1 cellular context compared by ENCODE assay signal in the genomic region with DNA sequence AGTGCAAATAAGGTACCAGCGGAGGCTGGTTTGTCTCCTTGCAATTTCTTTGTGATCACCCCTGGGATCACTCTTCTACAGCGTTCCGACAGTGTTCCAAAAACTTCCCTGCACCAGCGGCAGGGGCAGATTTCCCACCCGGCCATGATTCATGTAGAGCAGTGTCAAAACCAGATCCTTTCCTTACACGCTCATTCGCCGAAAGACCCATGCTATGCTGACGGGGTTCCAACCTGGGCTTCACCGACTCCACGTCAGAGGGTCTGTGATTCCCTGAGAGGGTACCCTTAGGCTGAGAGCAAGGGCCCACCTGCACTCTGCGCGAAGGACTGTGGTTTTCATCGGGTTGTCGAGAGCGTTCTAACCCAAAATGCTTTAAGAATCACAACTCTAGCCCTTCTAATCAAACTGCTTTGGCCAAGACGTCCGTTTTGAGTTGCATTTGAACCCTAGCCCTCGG.
TF ChIP-seq lines count a peak whose summit lies in the region.

No MANE protein-coding gene starts in this region.

TF ChIP-seq in HepG2, 621 proteins besides CTCF, POLR2A, EP300 and RAD21 (continued from another document):
- TF ChIP-seq, protein P1, sequence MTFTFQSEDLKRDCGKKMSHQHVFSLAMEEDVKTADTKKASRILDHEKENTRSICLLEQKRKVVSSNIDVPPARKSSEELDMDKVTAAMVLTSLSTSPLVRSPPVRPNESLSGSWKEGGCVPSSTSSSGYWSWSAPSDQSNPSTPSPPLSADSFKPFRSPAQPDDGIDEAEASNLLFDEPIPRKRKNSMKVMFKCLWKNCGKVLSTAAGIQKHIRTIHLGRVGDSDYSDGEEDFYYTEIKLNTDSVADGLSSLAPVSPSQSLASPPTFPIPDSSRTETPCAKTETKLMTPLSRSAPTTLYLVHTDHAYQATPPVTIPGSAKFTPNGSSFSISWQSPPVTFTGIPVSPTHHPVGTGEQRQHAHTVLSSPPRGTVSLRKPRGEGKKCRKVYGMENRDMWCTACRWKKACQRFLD (CRISPR knock-in tag; IDR thresholded peaks at IDR 0.05; ENCODE audit: borderline replicate concordance): no peak
- no peak for TF ChIP-seq RORA (CRISPR knock-in tag; IDR thresholded peaks at IDR 0.05)
- TF ChIP-seq ZBTB49 (CRISPR knock-in tag; IDR thresholded peaks at IDR 0.05; ENCODE audit: borderline replicate concordance): 0 out of 2 replicates have a peak, but pooled peaks have one; percentile 28
- TF ChIP-seq, protein P2, sequence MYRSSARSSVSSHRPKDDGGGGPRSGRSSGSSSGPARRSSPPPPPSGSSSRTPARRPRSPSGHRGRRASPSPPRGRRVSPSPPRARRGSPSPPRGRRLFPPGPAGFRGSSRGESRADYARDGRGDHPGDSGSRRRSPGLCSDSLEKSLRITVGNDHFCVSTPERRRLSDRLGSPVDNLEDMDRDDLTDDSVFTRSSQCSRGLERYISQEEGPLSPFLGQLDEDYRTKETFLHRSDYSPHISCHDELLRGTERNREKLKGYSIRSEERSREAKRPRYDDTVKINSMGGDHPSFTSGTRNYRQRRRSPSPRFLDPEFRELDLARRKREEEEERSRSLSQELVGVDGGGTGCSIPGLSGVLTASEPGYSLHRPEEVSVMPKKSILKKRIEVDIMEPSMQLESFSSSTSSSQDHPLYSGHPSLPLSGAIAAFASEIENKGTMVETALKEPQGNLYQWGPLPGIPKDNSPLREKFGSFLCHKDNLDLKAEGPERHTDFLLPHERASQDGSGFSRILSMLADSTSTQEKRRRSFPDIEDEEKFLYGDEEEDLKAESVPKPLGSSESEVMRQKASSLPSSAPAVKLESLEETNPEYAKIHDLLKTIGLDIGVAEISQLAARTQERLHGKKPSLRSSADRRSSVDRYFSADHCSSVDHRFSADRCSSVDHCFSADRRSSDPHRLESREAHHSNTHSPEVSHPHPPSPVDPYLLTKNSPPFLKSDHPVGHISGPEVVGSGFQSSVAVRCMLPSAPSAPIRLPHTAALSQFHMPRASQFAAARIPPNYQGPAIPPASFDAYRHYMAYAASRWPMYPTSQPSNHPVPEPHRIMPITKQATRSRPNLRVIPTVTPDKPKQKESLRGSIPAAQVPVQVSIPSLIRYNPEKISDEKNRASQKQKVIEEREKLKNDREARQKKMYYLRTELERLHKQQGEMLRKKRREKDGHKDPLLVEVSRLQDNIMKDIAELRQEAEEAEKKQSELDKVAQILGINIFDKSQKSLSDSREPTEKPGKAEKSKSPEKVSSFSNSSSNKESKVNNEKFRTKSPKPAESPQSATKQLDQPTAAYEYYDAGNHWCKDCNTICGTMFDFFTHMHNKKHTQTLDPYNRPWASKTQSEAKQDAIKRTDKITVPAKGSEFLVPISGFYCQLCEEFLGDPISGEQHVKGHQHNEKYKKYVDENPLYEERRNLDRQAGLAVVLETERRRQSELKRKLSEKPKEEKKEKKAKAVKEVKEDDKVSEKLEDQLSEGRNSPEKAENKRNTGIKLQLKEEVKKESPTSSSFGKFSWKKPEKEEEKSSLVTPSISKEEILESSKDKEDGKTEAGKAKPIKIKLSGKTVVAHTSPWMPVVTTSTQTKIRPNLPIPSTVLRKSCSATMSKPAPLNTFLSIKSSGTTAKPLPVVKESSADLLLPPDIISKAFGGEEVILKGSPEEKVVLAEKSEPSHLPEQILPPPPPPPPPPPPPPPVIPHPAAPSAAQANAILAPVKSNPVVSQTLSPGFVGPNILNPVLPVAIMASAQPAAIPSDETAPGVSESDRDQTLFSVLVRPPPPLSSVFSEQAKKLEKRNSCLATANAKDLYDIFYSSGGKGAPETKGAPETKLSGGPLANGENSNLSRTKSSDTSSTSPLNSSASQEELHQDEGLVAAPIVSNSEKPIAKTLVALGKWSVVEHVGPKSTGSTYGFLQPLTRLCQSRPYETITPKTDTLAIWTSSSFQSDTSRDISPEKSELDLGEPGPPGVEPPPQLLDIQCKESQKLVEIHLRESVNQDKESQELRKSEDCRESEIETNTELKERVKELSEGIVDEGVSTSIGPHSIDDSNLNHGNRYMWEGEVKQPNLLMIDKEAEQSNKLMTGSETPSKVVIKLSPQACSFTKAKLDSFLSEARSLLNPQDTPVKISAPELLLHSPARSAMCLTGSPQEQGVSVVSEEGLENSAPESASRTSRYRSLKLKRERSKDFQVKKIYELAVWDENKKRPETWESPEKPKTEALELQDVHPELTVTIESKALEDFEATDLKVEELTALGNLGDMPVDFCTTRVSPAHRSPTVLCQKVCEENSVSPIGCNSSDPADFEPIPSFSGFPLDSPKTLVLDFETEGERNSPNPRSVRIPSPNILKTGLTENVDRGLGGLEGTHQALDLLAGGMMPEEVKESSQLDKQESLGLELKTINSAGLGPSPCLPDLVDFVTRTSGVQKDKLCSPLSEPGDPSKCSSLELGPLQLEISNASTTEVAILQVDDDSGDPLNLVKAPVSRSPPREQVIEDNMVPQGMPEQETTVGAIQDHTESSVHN (CRISPR knock-in tag; IDR thresholded peaks at IDR 0.05): 0 out of 2 replicates have a peak, but pooled peaks have one; percentile 11
- TF ChIP-seq STAT5B (CRISPR knock-in tag; IDR thresholded peaks at IDR 0.05): no peak
- TF ChIP-seq ZNF460 (CRISPR knock-in tag; IDR thresholded peaks at IDR 0.05; ENCODE audit: borderline replicate concordance): no peak
- no peak for TF ChIP-seq ZNF276 (CRISPR knock-in tag; IDR thresholded peaks at IDR 0.05; ENCODE audit: low read depth)
- TF ChIP-seq ZNF382 (CRISPR knock-in tag; IDR thresholded peaks at IDR 0.05; ENCODE audit: borderline replicate concordance): no peak
- TF ChIP-seq SMAD3 (CRISPR knock-in tag; IDR thresholded peaks at IDR 0.05): no peak
- TF ChIP-seq EEA1 (CRISPR knock-in tag; IDR thresholded peaks at IDR 0.05; ENCODE audit: borderline replicate concordance): 0 out of 2 replicates have a peak, but pooled peaks have one; percentile 5
- TF ChIP-seq SMAD1 (CRISPR knock-in tag; IDR thresholded peaks at IDR 0.05; ENCODE audit: borderline replicate concordance, low read depth): no peak
- no peak for TF ChIP-seq TMF1 (CRISPR knock-in tag; IDR thresholded peaks at IDR 0.05; ENCODE audit: low read depth)
- TF ChIP-seq ZNF543 (CRISPR knock-in tag; IDR thresholded peaks at IDR 0.05): no peak; the same call in 1 of the 2 replicates
- no peak for TF ChIP-seq DMAP1 (CRISPR knock-in tag; IDR thresholded peaks at IDR 0.05)
- TF ChIP-seq, protein P3, sequence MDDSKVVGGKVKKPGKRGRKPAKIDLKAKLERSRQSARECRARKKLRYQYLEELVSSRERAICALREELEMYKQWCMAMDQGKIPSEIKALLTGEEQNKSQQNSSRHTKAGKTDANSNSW (CRISPR knock-in tag; IDR thresholded peaks at IDR 0.05; ENCODE audit: borderline replicate concordance): no peak
- no peak for TF ChIP-seq SKIL (CRISPR knock-in tag; IDR thresholded peaks at IDR 0.05; ENCODE audit: borderline replicate concordance)
- TF ChIP-seq HMG20A (CRISPR knock-in tag; IDR thresholded peaks at IDR 0.05; ENCODE audit: borderline replicate concordance): no peak
- no peak; the same call in 1 of the 2 replicates for TF ChIP-seq ZNF773 (CRISPR knock-in tag; IDR thresholded peaks at IDR 0.05; ENCODE audit: borderline replicate concordance)
- no peak for TF ChIP-seq PRDM10 (CRISPR knock-in tag; IDR thresholded peaks at IDR 0.05; ENCODE audit: low read depth)
- TF ChIP-seq FIP1L1 (IDR thresholded peaks at IDR 0.05; ENCODE audit: borderline replicate concordance, insufficient read depth, low read depth, low read length): no peak
- TF ChIP-seq ZFY (CRISPR knock-in tag; IDR thresholded peaks at IDR 0.05): no peak
- no peak for TF ChIP-seq POLR2G (IDR thresholded peaks at IDR 0.05; ENCODE audit: low read depth, low read length)
- TF ChIP-seq ZSCAN30 (CRISPR knock-in tag; IDR thresholded peaks at IDR 0.05): no peak
- TF ChIP-seq PCBP2 (optimal IDR thresholded peaks at IDR 0.05; ENCODE audit: low read depth, low read length, poor library complexity, severe bottlenecking): no peak
- TF ChIP-seq, protein P4, sequence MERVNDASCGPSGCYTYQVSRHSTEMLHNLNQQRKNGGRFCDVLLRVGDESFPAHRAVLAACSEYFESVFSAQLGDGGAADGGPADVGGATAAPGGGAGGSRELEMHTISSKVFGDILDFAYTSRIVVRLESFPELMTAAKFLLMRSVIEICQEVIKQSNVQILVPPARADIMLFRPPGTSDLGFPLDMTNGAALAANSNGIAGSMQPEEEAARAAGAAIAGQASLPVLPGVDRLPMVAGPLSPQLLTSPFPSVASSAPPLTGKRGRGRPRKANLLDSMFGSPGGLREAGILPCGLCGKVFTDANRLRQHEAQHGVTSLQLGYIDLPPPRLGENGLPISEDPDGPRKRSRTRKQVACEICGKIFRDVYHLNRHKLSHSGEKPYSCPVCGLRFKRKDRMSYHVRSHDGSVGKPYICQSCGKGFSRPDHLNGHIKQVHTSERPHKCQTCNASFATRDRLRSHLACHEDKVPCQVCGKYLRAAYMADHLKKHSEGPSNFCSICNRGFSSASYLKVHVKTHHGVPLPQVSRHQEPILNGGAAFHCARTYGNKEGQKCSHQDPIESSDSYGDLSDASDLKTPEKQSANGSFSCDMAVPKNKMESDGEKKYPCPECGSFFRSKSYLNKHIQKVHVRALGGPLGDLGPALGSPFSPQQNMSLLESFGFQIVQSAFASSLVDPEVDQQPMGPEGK (CRISPR knock-in tag; IDR thresholded peaks at IDR 0.05): no peak
- no peak for TF ChIP-seq NPAS2 (CRISPR knock-in tag; IDR thresholded peaks at IDR 0.05; ENCODE audit: borderline replicate concordance)
- peak; percentile 54; the same call in 1 of the 2 replicates for TF ChIP-seq ZNF263 (CRISPR knock-in tag; IDR thresholded peaks at IDR 0.05)
- no peak for TF ChIP-seq XRCC5 (optimal IDR thresholded peaks at IDR 0.05; ENCODE audit: low read length)
- TF ChIP-seq ZNF891 (CRISPR knock-in tag; IDR thresholded peaks at IDR 0.05): peak; percentile 51; the same call in 1 of the 2 replicates
